Comparison of ENCODE assay signal across 14 cellular contexts in genomic region chr10:5858811-5859210, GRCh38. TPM values are rescaled to one million over a fixed set of nuclear protein-coding genes. Genes with fewer than 3 reads are reported as not detected.
DNase-seq lines count a peak whose midpoint lies in the region; ATAC-seq and TF ChIP-seq lines count a peak whose summit lies in the region.
"Had no signal": no experiment of that assay in that cellular context is flagged by ENCODE, and none has a peak within 500 bp of the region (broad histone marks: within the 10 kb centered on the region; RNA-seq: fewer than 3 reads in every experiment).

No MANE protein-coding gene starts in this region.

- H3K4me1 Mint-ChIP-seq in WTC11: 0 out of 2 replicates have a peak, but pooled peaks cover 3% of the 10 kb centered on the region
- peaks cover 11% of the 10 kb centered on the region for H3K4me1 Mint-ChIP-seq in endodermal cell
- H3K4me1 Mint-ChIP-seq in natural killer cell treated with Interleukin-12 subunit alpha and Interleukin-12 subunit beta and Interleukin-15 and Interleukin-18, amount 100 ng/mL, for 72 hours (ENCODE audit: low read depth in 2 of 2): no peaks in the 10 kb centered on the region
- H3K4me1 Mint-ChIP-seq: CD4-positive, CD25-positive, alpha-beta regulatory T cell had no signal

- H3K27me3 Mint-ChIP-seq in WTC11 (ENCODE audit: low read depth): no peaks in the 10 kb centered on the region
- H3K27me3 Mint-ChIP-seq in endodermal cell (ENCODE audit: insufficient read depth): no peaks in the 10 kb centered on the region
- H3K27me3 Mint-ChIP-seq in natural killer cell treated with Interleukin-12 subunit alpha and Interleukin-12 subunit beta and Interleukin-15 and Interleukin-18, amount 100 ng/mL, for 72 hours: peaks cover 0 to 2% of the 10 kb centered on the region in 2 donors
- H3K27me3 Mint-ChIP-seq: CD4-positive, CD25-positive, alpha-beta regulatory T cell had no signal

- H3K27ac Mint-ChIP-seq in WTC11 (no peak overlapping the region; the same call in 1 of the 2 replicates), endodermal cell (no peak overlapping the region)
- H3K27ac Mint-ChIP-seq in natural killer cell treated with Interleukin-12 subunit alpha and Interleukin-12 subunit beta and Interleukin-15 and Interleukin-18, amount 100 ng/mL, for 72 hours: no peak overlapping the region
- H3K27ac Mint-ChIP-seq: CD4-positive, CD25-positive, alpha-beta regulatory T cell; H9 had no signal

- no peaks in the 10 kb centered on the region for H3K36me3 ChIP-seq in endodermal cell (ENCODE audit: control insufficient read depth, insufficient read depth, low read length)

- TF ChIP-seq CTCF in WTC11 (IDR thresholded peaks at IDR 0.05) (no peak), endodermal cell (conservative IDR thresholded peaks at IDR 0.05) (no peak)

- H3K4me3 ChIP-seq in endodermal cell (ENCODE audit: low read length): no peak overlapping the region

- H3K36me3 Mint-ChIP-seq in WTC11: peaks cover 21% of the 10 kb centered on the region
- peaks cover 18% of the 10 kb centered on the region for H3K36me3 Mint-ChIP-seq in endodermal cell (ENCODE audit: low read depth)
- H3K36me3 Mint-ChIP-seq in natural killer cell treated with Interleukin-12 subunit alpha and Interleukin-12 subunit beta and Interleukin-15 and Interleukin-18, amount 100 ng/mL, for 72 hours: no peaks in the 10 kb centered on the region

- H3K4me1 ChIP-seq in endodermal cell (ENCODE audit: control insufficient read depth, insufficient read depth, low read length): peaks cover 3% of the 10 kb centered on the region

- DNase-seq in WTC11 (ENCODE audit: low spot score): no peak
- peak; percentile 28 for DNase-seq in endodermal cell
- DNase-seq in medulla oblongata (ENCODE audit: extremely low spot score): peak; percentile 90
- DNase-seq in substantia nigra (lab: John Stamatoyannopoulos, UW): peak in 43 of 49 donors; percentile 7 to 86 (median 46)
- DNase-seq in natural killer cell treated with Interleukin-12 subunit alpha and Interleukin-12 subunit beta and Interleukin-15 and Interleukin-18, amount 100 ng/mL, for 72 hours (ENCODE audit: low spot score): no peak
- no peak for DNase-seq in SKM-1 treated with dmso at 0.1 percent for 144 hours (lab: John Stamatoyannopoulos, UW; ENCODE audit: unreplicated experiment)
- no peak for DNase-seq in NCI-H82 (lab: John Stamatoyannopoulos, UW)
- DNase-seq: Calu3; CD4-positive, CD25-positive, alpha-beta regulatory T cell; DMS79 treated with DMSO at 0.1 percent for 48 hours; H9; Kasumi-1; NCI-H1105 treated with DMSO at 0.1 percent for 48 hours; NCI-H187 treated with DMSO at 0.1 percent for 48 hours had no signal

- CTCF ChIA-PET in WTC11 (lab: Charles Lee): interaction anchor here (1.6 kb wide), 1 partner anchor 11 kb away, joined by 8 read pairs; no protein-coding TSS in a partner anchor

- no peak overlapping the region for H3K4me3 Mint-ChIP-seq in WTC11
- H3K4me3 Mint-ChIP-seq in endodermal cell: no peak overlapping the region
- H3K4me3 Mint-ChIP-seq in natural killer cell treated with Interleukin-12 subunit alpha and Interleukin-12 subunit beta and Interleukin-15 and Interleukin-18, amount 100 ng/mL, for 72 hours: no peak overlapping the region
- H3K4me3 Mint-ChIP-seq: CD4-positive, CD25-positive, alpha-beta regulatory T cell; H9 had no signal

- no peak overlapping the region for H3K9ac ChIP-seq in endodermal cell (ENCODE audit: extremely low read depth, low read length, poor library complexity, severe bottlenecking)

- POLR2A ChIA-PET in WTC11 (lab: Charles Lee): no interaction called here

- peak; percentile 22; the same call in 1 of the 2 replicates for ATAC-seq in WTC11
- ATAC-seq in natural killer cell treated with Interleukin-12 subunit alpha and Interleukin-12 subunit beta and Interleukin-15 and Interleukin-18, amount 100 ng/mL, for 72 hours: no peak

- peaks cover 9% of the 10 kb centered on the region for H3K9me3 Mint-ChIP-seq in WTC11
- peaks cover 9% of the 10 kb centered on the region for H3K9me3 Mint-ChIP-seq in endodermal cell
- H3K9me3 Mint-ChIP-seq in natural killer cell treated with Interleukin-12 subunit alpha and Interleukin-12 subunit beta and Interleukin-15 and Interleukin-18, amount 100 ng/mL, for 72 hours: no peaks in the 10 kb centered on the region
- H3K9me3 Mint-ChIP-seq: H9 had no signal

- no peak overlapping the region for H3K27ac ChIP-seq in endodermal cell (ENCODE audit: low read depth, low read length)
- peak overlapping the region; percentile 97 for H3K27ac ChIP-seq in substantia nigra (ENCODE audit: low read depth, low read length, poor library complexity, severe bottlenecking)

- no peaks in the 10 kb centered on the region for H3K9me3 ChIP-seq in endodermal cell (ENCODE audit: control insufficient read depth, low read length)

- 87 to 97% methylated on average over 2 to 5 of the region's 5 CpGs for WGBS in endodermal cell (ENCODE audit: insufficient coverage in 1 of 2, insufficient read length in 1 of 2), 2 experiments

- H3K27me3 ChIP-seq in endodermal cell (ENCODE audit: control insufficient read depth, insufficient read depth, low read length, poor library complexity, severe bottlenecking): no peaks in the 10 kb centered on the region

TF ChIP-seq in WTC11, 78 proteins besides CTCF, POLR2A, EP300 and RAD21 (continues in another document):
- TF ChIP-seq, protein P1, sequence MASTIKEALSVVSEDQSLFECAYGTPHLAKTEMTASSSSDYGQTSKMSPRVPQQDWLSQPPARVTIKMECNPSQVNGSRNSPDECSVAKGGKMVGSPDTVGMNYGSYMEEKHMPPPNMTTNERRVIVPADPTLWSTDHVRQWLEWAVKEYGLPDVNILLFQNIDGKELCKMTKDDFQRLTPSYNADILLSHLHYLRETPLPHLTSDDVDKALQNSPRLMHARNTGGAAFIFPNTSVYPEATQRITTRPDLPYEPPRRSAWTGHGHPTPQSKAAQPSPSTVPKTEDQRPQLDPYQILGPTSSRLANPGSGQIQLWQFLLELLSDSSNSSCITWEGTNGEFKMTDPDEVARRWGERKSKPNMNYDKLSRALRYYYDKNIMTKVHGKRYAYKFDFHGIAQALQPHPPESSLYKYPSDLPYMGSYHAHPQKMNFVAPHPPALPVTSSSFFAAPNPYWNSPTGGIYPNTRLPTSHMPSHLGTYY (CRISPR knock-in tag; IDR thresholded peaks at IDR 0.05): no peak
- TF ChIP-seq, protein P2, sequence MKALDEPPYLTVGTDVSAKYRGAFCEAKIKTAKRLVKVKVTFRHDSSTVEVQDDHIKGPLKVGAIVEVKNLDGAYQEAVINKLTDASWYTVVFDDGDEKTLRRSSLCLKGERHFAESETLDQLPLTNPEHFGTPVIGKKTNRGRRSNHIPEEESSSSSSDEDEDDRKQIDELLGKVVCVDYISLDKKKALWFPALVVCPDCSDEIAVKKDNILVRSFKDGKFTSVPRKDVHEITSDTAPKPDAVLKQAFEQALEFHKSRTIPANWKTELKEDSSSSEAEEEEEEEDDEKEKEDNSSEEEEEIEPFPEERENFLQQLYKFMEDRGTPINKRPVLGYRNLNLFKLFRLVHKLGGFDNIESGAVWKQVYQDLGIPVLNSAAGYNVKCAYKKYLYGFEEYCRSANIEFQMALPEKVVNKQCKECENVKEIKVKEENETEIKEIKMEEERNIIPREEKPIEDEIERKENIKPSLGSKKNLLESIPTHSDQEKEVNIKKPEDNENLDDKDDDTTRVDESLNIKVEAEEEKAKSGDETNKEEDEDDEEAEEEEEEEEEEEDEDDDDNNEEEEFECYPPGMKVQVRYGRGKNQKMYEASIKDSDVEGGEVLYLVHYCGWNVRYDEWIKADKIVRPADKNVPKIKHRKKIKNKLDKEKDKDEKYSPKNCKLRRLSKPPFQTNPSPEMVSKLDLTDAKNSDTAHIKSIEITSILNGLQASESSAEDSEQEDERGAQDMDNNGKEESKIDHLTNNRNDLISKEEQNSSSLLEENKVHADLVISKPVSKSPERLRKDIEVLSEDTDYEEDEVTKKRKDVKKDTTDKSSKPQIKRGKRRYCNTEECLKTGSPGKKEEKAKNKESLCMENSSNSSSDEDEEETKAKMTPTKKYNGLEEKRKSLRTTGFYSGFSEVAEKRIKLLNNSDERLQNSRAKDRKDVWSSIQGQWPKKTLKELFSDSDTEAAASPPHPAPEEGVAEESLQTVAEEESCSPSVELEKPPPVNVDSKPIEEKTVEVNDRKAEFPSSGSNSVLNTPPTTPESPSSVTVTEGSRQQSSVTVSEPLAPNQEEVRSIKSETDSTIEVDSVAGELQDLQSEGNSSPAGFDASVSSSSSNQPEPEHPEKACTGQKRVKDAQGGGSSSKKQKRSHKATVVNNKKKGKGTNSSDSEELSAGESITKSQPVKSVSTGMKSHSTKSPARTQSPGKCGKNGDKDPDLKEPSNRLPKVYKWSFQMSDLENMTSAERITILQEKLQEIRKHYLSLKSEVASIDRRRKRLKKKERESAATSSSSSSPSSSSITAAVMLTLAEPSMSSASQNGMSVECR (CRISPR knock-in tag; IDR thresholded peaks at IDR 0.05; ENCODE audit: borderline replicate concordance): no peak
- TF ChIP-seq HMGXB4 (CRISPR knock-in tag; IDR thresholded peaks at IDR 0.05): no peak

RNA-seq across cellular contexts. Expression of gene ANKRD16, which starts 30.9 kb away (rescaled TPM):
- total RNA-seq in WTC11 (2021) (12.2 to 13.6 TPM (median 12.6 TPM) in 3 replicates), endodermal cell (10 to 100 TPM; 12.5 to 13.0 TPM)
- 9.0 TPM for polyA plus RNA-seq in endodermal cell (2013, experiment 1 of 2)
- 9.4 TPM for polyA plus RNA-seq in endodermal cell (2013, experiment 2 of 2)
- total RNA-seq in natural killer cell treated with Interleukin-12 subunit alpha and Interleukin-12 subunit beta and Interleukin-15 and Interleukin-18, amount 100 ng/mL, for 72 hours: 1 to 10 TPM; 4.1 to 7.6 TPM

RNA-seq across cellular contexts. Expression of gene FBH1, which starts 31.2 kb away (rescaled TPM):
- 62.8 to 66.8 TPM (median 63.7 TPM) in 3 replicates for total RNA-seq in WTC11 (2021)
- total RNA-seq in endodermal cell: 10 to 100 TPM; 61.1 to 71.6 TPM
- 43.3 TPM for polyA plus RNA-seq in endodermal cell (2013, experiment 1 of 2)
- polyA plus RNA-seq in endodermal cell (2013, experiment 2 of 2): 42.8 TPM
- 10 to 100 TPM; 65.3 to 99.9 TPM for total RNA-seq in natural killer cell treated with Interleukin-12 subunit alpha and Interleukin-12 subunit beta and Interleukin-15 and Interleukin-18, amount 100 ng/mL, for 72 hours

RNA-seq across cellular contexts. Expression of gene GDI2, which starts 45.6 kb away (rescaled TPM):
- total RNA-seq in WTC11 (2021) (319 to 326 TPM (median 321 TPM) in 3 replicates), endodermal cell (100 to 1,000 TPM; 299 to 337 TPM)
- 320 TPM for polyA plus RNA-seq in endodermal cell (2013, experiment 1 of 2)
- polyA plus RNA-seq in endodermal cell (2013, experiment 2 of 2): 310 TPM
- 100 to 1,000 TPM; 214 to 225 TPM for total RNA-seq in natural killer cell treated with Interleukin-12 subunit alpha and Interleukin-12 subunit beta and Interleukin-15 and Interleukin-18, amount 100 ng/mL, for 72 hours

Comparison
In these comparisons a context has a peak if more than half of its experiments do, and no peak if none do; other contexts are left out.
1. DNase-seq: peak in endodermal cell (single experiment), medulla oblongata (single experiment) and substantia nigra (43 of 49); none in WTC11 (single experiment), natural killer cell treated with Interleukin-12 subunit alpha and Interleukin-12 subunit beta and Interleukin-15 and Interleukin-18, amount 100 ng/mL, for 72 hours (single experiment), SKM-1 treated with dmso at 0.1 percent for 144 hours (single experiment) and NCI-H82 (single experiment).